In genomic region chr14:33968722-33969121, GRCh38 we compare ENCODE assay signal across 32 cellular contexts.
"Had no signal": no experiment of that assay in that cellular context is flagged by ENCODE, and none has a peak within 500 bp of the region (broad histone marks: within the 10 kb centered on the region; RNA-seq: fewer than 3 reads in every experiment).

No MANE protein-coding gene starts in this region.

- H3K4me3 Mint-ChIP-seq: activated CD4-positive, alpha-beta memory T cell treated with anti-CD3 and anti-CD28 coated beads for 36 hours; activated CD4-positive, alpha-beta T cell treated with anti-CD3 and anti-CD28 coated beads for 36 hours; activated CD4-positive, alpha-beta T cell treated with anti-CD3 and anti-CD28 coated beads, Interleukin-2, amount 10 ng/mL, durations not matched to agents 24 days and 14 days; activated CD8-positive, alpha-beta memory T cell treated with anti-CD3 and anti-CD28 coated beads, Interleukin-2, amount 10 ng/mL, durations not matched to agents 7 days and 5 days; activated CD8-positive, alpha-beta T cell treated with anti-CD3 and anti-CD28 coated beads, Interleukin-2, amount 10 ng/mL, durations not matched to agents 7 days and 5 days; activated naive CD4-positive, alpha-beta T cell treated with anti-CD3 and anti-CD28 coated beads for 36 hours; activated naive CD4-positive, alpha-beta T cell treated with anti-CD3 and anti-CD28 coated beads, Interleukin-2, amount 50 U/mL, for 24 hours; activated naive CD8-positive, alpha-beta T cell treated with anti-CD3 and anti-CD28 coated beads for 36 hours; activated naive CD8-positive, alpha-beta T cell treated with anti-CD3 and anti-CD28 coated beads, Interleukin-2, amount 50 U/mL, for 24 hours; activated T-helper 1 cell treated with anti-CD3 and anti-CD28 coated beads, Interleukin-12 subunit alpha, Interleukin-12 subunit beta, Interleukin-2, Interleukin-4 antibody, amounts not matched to agents 30 ng/mL and 10 ng/mL and 1 ng/mL, durations not matched to agents 14 hours and 24 hours and 36 hours; effector memory CD8-positive, alpha-beta T cell had no signal

- H3K27ac Mint-ChIP-seq: activated CD4-positive, alpha-beta memory T cell treated with anti-CD3 and anti-CD28 coated beads for 36 hours; activated CD4-positive, alpha-beta T cell treated with anti-CD3 and anti-CD28 coated beads for 36 hours; activated CD4-positive, alpha-beta T cell treated with anti-CD3 and anti-CD28 coated beads, Interleukin-2, amount 10 ng/mL, durations not matched to agents 24 days and 14 days; activated CD8-positive, alpha-beta memory T cell treated with anti-CD3 and anti-CD28 coated beads, Interleukin-2, amount 10 ng/mL, durations not matched to agents 7 days and 5 days; activated CD8-positive, alpha-beta T cell treated with anti-CD3 and anti-CD28 coated beads, Interleukin-2, amount 10 ng/mL, durations not matched to agents 7 days and 5 days; activated naive CD4-positive, alpha-beta T cell treated with anti-CD3 and anti-CD28 coated beads for 36 hours; activated naive CD4-positive, alpha-beta T cell treated with anti-CD3 and anti-CD28 coated beads, Interleukin-2, amount 50 U/mL, for 24 hours; activated naive CD8-positive, alpha-beta T cell treated with anti-CD3 and anti-CD28 coated beads for 36 hours; activated naive CD8-positive, alpha-beta T cell treated with anti-CD3 and anti-CD28 coated beads, Interleukin-2, amount 50 U/mL, for 24 hours; activated T-helper 1 cell treated with anti-CD3 and anti-CD28 coated beads, Interleukin-12 subunit alpha, Interleukin-12 subunit beta, Interleukin-2, Interleukin-4 antibody, amounts not matched to agents 30 ng/mL and 10 ng/mL and 1 ng/mL, durations not matched to agents 14 hours and 24 hours and 36 hours; activated T-helper 2 cell treated with anti-CD3 and anti-CD28 coated beads, Interferon-gamma antibody, Interleukin-2, Interleukin-4, amounts not matched to agents 10 μg/mL and 5 μg/mL and 100 μg/mL, durations not matched to agents 14 hours and 24 hours and 36 hours; effector memory CD8-positive, alpha-beta T cell had no signal

- H3K4me3 ChIP-seq: adrenal gland, body of pancreas, esophagus squamous epithelium had no signal

- ATAC-seq: activated CD4-positive, alpha-beta T cell treated with anti-CD3 and anti-CD28 coated beads for 36 hours; activated CD8-positive, alpha-beta memory T cell treated with anti-CD3 and anti-CD28 coated beads, Interleukin-2, amount 10 ng/mL, durations not matched to agents 7 days and 5 days; activated CD8-positive, alpha-beta T cell treated with anti-CD3 and anti-CD28 coated beads, Interleukin-2, amount 10 ng/mL, durations not matched to agents 7 days and 5 days; activated naive CD8-positive, alpha-beta T cell treated with anti-CD3 and anti-CD28 coated beads, Interleukin-2, amount 50 U/mL, for 24 hours; body of pancreas; effector memory CD8-positive, alpha-beta T cell had no signal

- H3K27me3 ChIP-seq: adrenal gland, body of pancreas, esophagus squamous epithelium had no signal

- H3K27me3 Mint-ChIP-seq: activated CD4-positive, alpha-beta T cell treated with anti-CD3 and anti-CD28 coated beads for 36 hours; activated CD8-positive, alpha-beta memory T cell treated with anti-CD3 and anti-CD28 coated beads, Interleukin-2, amount 10 ng/mL, durations not matched to agents 7 days and 5 days; effector memory CD8-positive, alpha-beta T cell had no signal

- DNase-seq: activated CD4-positive, alpha-beta memory T cell treated with anti-CD3 and anti-CD28 coated beads for 36 hours; activated CD4-positive, alpha-beta T cell treated with anti-CD3 and anti-CD28 coated beads for 36 hours; activated CD4-positive, alpha-beta T cell treated with anti-CD3 and anti-CD28 coated beads, Interleukin-2, amount 10 ng/mL, durations not matched to agents 24 days and 14 days; activated CD4-positive, CD25-positive, alpha-beta regulatory T cell; activated CD4-positive, CD25-positive, alpha-beta regulatory T cell treated with anti-CD3 and anti-CD28 coated beads, Interleukin-2, amount 50 U/mL, for 72 hours; activated CD8-positive, alpha-beta memory T cell treated with anti-CD3 and anti-CD28 coated beads, Interleukin-2, amount 10 ng/mL, durations not matched to agents 7 days and 5 days; activated CD8-positive, alpha-beta memory T cell treated with anti-CD3 and anti-CD28 coated beads, Interleukin-2, amount 50 U/mL, for 4 hours; activated CD8-positive, alpha-beta T cell treated with anti-CD3 and anti-CD28 coated beads, Interleukin-2, amount 10 ng/mL, durations not matched to agents 7 days and 5 days; activated effector memory CD4-positive, alpha-beta T cell treated with anti-CD3 and anti-CD28 coated beads, Interleukin-2, amount 50 U/mL, for 16 hours; activated naive CD4-positive, alpha-beta T cell treated with anti-CD3 and anti-CD28 coated beads for 36 hours; activated naive CD8-positive, alpha-beta T cell treated with anti-CD3 and anti-CD28 coated beads for 36 hours; activated naive CD8-positive, alpha-beta T cell treated with anti-CD3 and anti-CD28 coated beads, Interleukin-2, amount 50 U/mL, for 24 hours; activated T-cell treated with anti-CD3 and anti-CD28 coated beads, Interleukin-2, amount 50 U/mL, for 1 hour; activated T-cell treated with anti-CD3 and anti-CD28 coated beads, Interleukin-2, amount 50 U/mL, for 48 hours; adrenal gland; amygdala; aorta; body of pancreas; caudate nucleus; cortex of kidney; dermis blood vessel endothelial cell; effector CD4-positive, alpha-beta T cell; effector memory CD8-positive, alpha-beta T cell; erythroblast; esophagus squamous epithelium; foreskin melanocyte; T-helper 1 cell; T-helper 2 cell had no signal

- H3K4me1 Mint-ChIP-seq: activated CD8-positive, alpha-beta memory T cell treated with anti-CD3 and anti-CD28 coated beads, Interleukin-2, amount 10 ng/mL, durations not matched to agents 7 days and 5 days; activated naive CD4-positive, alpha-beta T cell treated with anti-CD3 and anti-CD28 coated beads, Interleukin-2, amount 50 U/mL, for 24 hours; activated naive CD8-positive, alpha-beta T cell treated with anti-CD3 and anti-CD28 coated beads for 36 hours; activated naive CD8-positive, alpha-beta T cell treated with anti-CD3 and anti-CD28 coated beads, Interleukin-2, amount 50 U/mL, for 24 hours had no signal

- H3K27ac ChIP-seq: adrenal gland, body of pancreas, esophagus squamous epithelium had no signal

- H3K9me3 ChIP-seq: adrenal gland, body of pancreas, esophagus squamous epithelium had no signal

- H3K36me3 Mint-ChIP-seq: activated CD4-positive, alpha-beta memory T cell treated with anti-CD3 and anti-CD28 coated beads for 36 hours; activated CD8-positive, alpha-beta memory T cell treated with anti-CD3 and anti-CD28 coated beads, Interleukin-2, amount 10 ng/mL, durations not matched to agents 7 days and 5 days; activated naive CD8-positive, alpha-beta T cell treated with anti-CD3 and anti-CD28 coated beads for 36 hours had no signal

- FAIRE-seq: colon had no signal

- H3K36me3 ChIP-seq: adrenal gland, esophagus squamous epithelium had no signal

- H3K4me1 ChIP-seq: adrenal gland, body of pancreas, esophagus squamous epithelium had no signal
